26 cellular contexts compared by ENCODE assay signal in genomic region chr4:12296366-12296765, GRCh38.
"Had no signal": no experiment of that assay in that cellular context is flagged by ENCODE, and none has a peak within 500 bp of the region (broad histone marks: within the 10 kb centered on the region; RNA-seq: fewer than 3 reads in every experiment).

No MANE protein-coding gene starts in this region.

- ATAC-seq: naive thymus-derived CD8-positive, alpha-beta T cell; natural killer cell treated with Interleukin-12 subunit alpha and Interleukin-12 subunit beta and Interleukin-15 and Interleukin-18, amount 100 ng/mL, for 72 hours; pancreas; psoas muscle; right cardiac atrium; right lobe of liver; stimulated activated effector memory CD8-positive, alpha-beta T cell treated with anti-CD3 and anti-CD28 coated beads, Interleukin-12 subunit alpha, Interleukin-12 subunit beta, amount 100 ng/mL, for 72 hours; stimulated activated naive B cell treated with anti-CD40 and anti-IgM and Interleukin-4, amounts not matched to agents 10 μg/mL and 1 μg/mL and 100 μg/mL, for 72 hours; upper lobe of right lung had no signal

- H3K9me3 Mint-ChIP-seq: nephron progenitor cell, neural crest cell, type B pancreatic cell had no signal

- H3K4me1 ChIP-seq: pancreas, psoas muscle, right lobe of liver, sigmoid colon, stomach, tibial artery, transverse colon, upper lobe of right lung, uterus had no signal

- H3K27ac ChIP-seq: neutrophil, pancreas, psoas muscle, right lobe of liver, sigmoid colon, stomach, tibial artery, transverse colon, upper lobe of right lung, uterus had no signal

- DNase-seq: naive thymus-derived CD8-positive, alpha-beta T cell; nephron progenitor cell; nucleus accumbens; pancreas; psoas muscle; right cardiac atrium; right lobe of liver; sigmoid colon; small intestine; stimulated activated CD4-positive, alpha-beta T cell treated with anti-CD3 and anti-CD28 coated beads, Interleukin-15, amount 100 ng/mL, for 24 hours; stimulated activated CD4-positive, alpha-beta T cell treated with anti-CD3 and anti-CD28 coated beads, Interleukin-2, amount 100 ng/mL, for 24 hours; stimulated activated CD4-positive, alpha-beta T cell treated with anti-CD3 and anti-CD28 coated beads, Interleukin-2, amount 100 ng/mL, for 48 hours; stimulated activated CD4-positive, alpha-beta T cell treated with anti-CD3 and anti-CD28 coated beads, Interleukin-4, amount 100 ng/mL, for 24 hours; stimulated activated naive B cell treated with anti-CD40 and anti-IgM and Interleukin-4, amounts not matched to agents 10 μg/mL and 1 μg/mL and 100 μg/mL, for 72 hours; stimulated activated naive CD4-positive, alpha-beta T cell treated with Interleukin-2 at 50 U/mL for 16 hours; stomach; tibial artery; transverse colon; upper lobe of right lung; uterus had no signal

- FAIRE-seq: pancreas, small intestine had no signal

- H3K36me3 Mint-ChIP-seq: naive thymus-derived CD8-positive, alpha-beta T cell; stimulated activated effector memory CD8-positive, alpha-beta T cell treated with anti-CD3 and anti-CD28 coated beads, Interleukin-12 subunit alpha, Interleukin-12 subunit beta, amount 100 ng/mL, for 72 hours; stimulated activated naive B cell treated with anti-CD40 and anti-IgM and Interleukin-4, amounts not matched to agents 10 μg/mL and 1 μg/mL and 100 μg/mL, for 72 hours; type B pancreatic cell had no signal

- H3K27ac Mint-ChIP-seq: naive thymus-derived CD8-positive, alpha-beta T cell; natural killer cell treated with Interleukin-12 subunit alpha and Interleukin-12 subunit beta and Interleukin-15 and Interleukin-18, amount 100 ng/mL, for 72 hours; nephron progenitor cell; stimulated activated effector memory CD8-positive, alpha-beta T cell treated with anti-CD3 and anti-CD28 coated beads, Interleukin-12 subunit alpha, Interleukin-12 subunit beta, amount 100 ng/mL, for 72 hours; stimulated activated naive B cell treated with anti-CD40 and anti-IgM and Interleukin-4, amounts not matched to agents 10 μg/mL and 1 μg/mL and 100 μg/mL, for 72 hours; stimulated activated naive CD8-positive, alpha-beta T cell treated with anti-CD3 and anti-CD28 coated beads, Interleukin-15, Interleukin-2, amounts not matched to agents 100 ng/mL and 50 ng/mL, for 24 hours; type B pancreatic cell had no signal

- H3K27me3 Mint-ChIP-seq: naive thymus-derived CD8-positive, alpha-beta T cell; natural killer cell treated with Interleukin-12 subunit alpha and Interleukin-12 subunit beta and Interleukin-15 and Interleukin-18, amount 100 ng/mL, for 72 hours; stimulated activated naive B cell treated with anti-CD40 and anti-IgM and Interleukin-4, amounts not matched to agents 10 μg/mL and 1 μg/mL and 100 μg/mL, for 72 hours; stimulated activated naive CD8-positive, alpha-beta T cell treated with anti-CD3 and anti-CD28 coated beads, Interleukin-15, Interleukin-2, amounts not matched to agents 100 ng/mL and 50 ng/mL, for 24 hours; type B pancreatic cell had no signal

- H3K4me3 ChIP-seq: pancreas, psoas muscle, right lobe of liver, sigmoid colon, stomach, tibial artery, transverse colon, upper lobe of right lung, uterus had no signal

- H3K27me3 ChIP-seq: neutrophil, pancreas, right lobe of liver, sigmoid colon, stomach, tibial artery, transverse colon, upper lobe of right lung, uterus had no signal

- H3K4me1 Mint-ChIP-seq: naive thymus-derived CD8-positive, alpha-beta T cell; nephron progenitor cell; neural crest cell; stimulated activated effector memory CD8-positive, alpha-beta T cell treated with anti-CD3 and anti-CD28 coated beads, Interleukin-12 subunit alpha, Interleukin-12 subunit beta, amount 100 ng/mL, for 72 hours; stimulated activated naive B cell treated with anti-CD40 and anti-IgM and Interleukin-4, amounts not matched to agents 10 μg/mL and 1 μg/mL and 100 μg/mL, for 72 hours had no signal

- H3K36me3 ChIP-seq: neutrophil, pancreas, right lobe of liver, sigmoid colon, stomach, tibial artery, transverse colon, upper lobe of right lung, uterus had no signal

- H3K4me3 Mint-ChIP-seq: naive thymus-derived CD8-positive, alpha-beta T cell; natural killer cell treated with Interleukin-12 subunit alpha and Interleukin-12 subunit beta and Interleukin-15 and Interleukin-18, amount 100 ng/mL, for 72 hours; nephron progenitor cell; neural crest cell; stimulated activated effector memory CD8-positive, alpha-beta T cell treated with anti-CD3 and anti-CD28 coated beads, Interleukin-12 subunit alpha, Interleukin-12 subunit beta, amount 100 ng/mL, for 72 hours; stimulated activated naive B cell treated with anti-CD40 and anti-IgM and Interleukin-4, amounts not matched to agents 10 μg/mL and 1 μg/mL and 100 μg/mL, for 72 hours; stimulated activated naive CD8-positive, alpha-beta T cell treated with anti-CD3 and anti-CD28 coated beads, Interleukin-15, Interleukin-2, amounts not matched to agents 100 ng/mL and 50 ng/mL, for 24 hours; type B pancreatic cell had no signal
